ENCODE assay signal across 20 cellular contexts in the genomic region with DNA sequence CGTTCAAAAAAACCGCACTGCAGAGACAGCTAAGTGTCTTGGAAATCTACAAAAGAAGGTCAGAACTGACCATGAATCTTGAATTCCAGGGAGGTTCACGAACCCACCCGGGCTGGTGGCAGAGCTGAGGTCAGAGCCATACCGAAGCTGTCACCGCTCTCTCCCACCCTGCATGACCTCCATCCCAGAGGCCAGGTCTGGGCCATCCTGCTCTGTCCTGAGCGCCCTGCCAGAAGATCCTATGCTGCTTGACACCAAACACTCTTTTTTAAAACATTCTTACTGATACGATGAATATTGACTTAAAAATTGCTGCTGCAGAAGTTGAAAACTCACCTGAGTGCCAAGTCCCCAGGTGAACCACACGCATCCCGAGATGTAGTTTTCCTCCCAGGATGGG.
"Had no signal": no experiment of that assay in that cellular context is flagged by ENCODE, and none has a peak within 500 bp of the region (broad histone marks: within the 10 kb centered on the region; RNA-seq: fewer than 3 reads in every experiment).

No MANE protein-coding gene starts in this region.

- H3K4me1 Mint-ChIP-seq: immature natural killer cell had no signal

- DNase-seq: colonic mucosa; cortex of kidney; effector CD8-positive, alpha-beta T cell; effector memory CD8-positive, alpha-beta T cell; foreskin keratinocyte; heart left ventricle; hypothalamus; immature natural killer cell; islet precursor cell; kidney; kidney glomerular epithelial cell; left lung; left ventricle myocardium superior; lower lobe of right lung; mesenchymal stem cell; midbrain had no signal

- H3K27ac ChIP-seq: colonic mucosa, esophagus muscularis mucosa, foreskin keratinocyte, gastroesophageal sphincter, heart left ventricle, hepatocyte, left lung, lower lobe of right lung had no signal

- H3K27ac Mint-ChIP-seq: dendritic cell treated with granulocyte-macrophage colony-stimulating factor and Interleukin-4, amounts not matched to agents 40 ng/mL and 50 ng/mL, for 4 days; effector memory CD8-positive, alpha-beta T cell; immature natural killer cell had no signal

- H3K36me3 Mint-ChIP-seq: immature natural killer cell had no signal

- H3K27me3 ChIP-seq: colonic mucosa, esophagus muscularis mucosa, foreskin keratinocyte, gastroesophageal sphincter, heart left ventricle, hepatocyte, left lung had no signal

- ATAC-seq: effector memory CD8-positive, alpha-beta T cell; foreskin keratinocyte; gastroesophageal sphincter; heart left ventricle; left lung; left ventricle myocardium superior; lower lobe of right lung had no signal

- H3K4me1 ChIP-seq: colonic mucosa, esophagus muscularis mucosa, foreskin keratinocyte, gastroesophageal sphincter, left lung, lower lobe of right lung had no signal

- H3K9me3 ChIP-seq: colonic mucosa, esophagus muscularis mucosa, gastroesophageal sphincter, heart left ventricle, left lung, lower lobe of right lung had no signal

- H3K9me3 Mint-ChIP-seq: dendritic cell treated with granulocyte-macrophage colony-stimulating factor and Interleukin-4, amounts not matched to agents 40 ng/mL and 50 ng/mL, for 4 days; effector memory CD8-positive, alpha-beta T cell; immature natural killer cell had no signal

- H3K4me3 ChIP-seq: colonic mucosa, esophagus muscularis mucosa, gastroesophageal sphincter, heart left ventricle, hepatocyte, left lung, lower lobe of right lung had no signal

- H3K36me3 ChIP-seq: colonic mucosa, left lung, lower lobe of right lung had no signal

- H3K4me3 Mint-ChIP-seq: dendritic cell treated with granulocyte-macrophage colony-stimulating factor and Interleukin-4, amounts not matched to agents 40 ng/mL and 50 ng/mL, for 4 days; effector memory CD8-positive, alpha-beta T cell; immature natural killer cell had no signal
